In the genomic region with DNA sequence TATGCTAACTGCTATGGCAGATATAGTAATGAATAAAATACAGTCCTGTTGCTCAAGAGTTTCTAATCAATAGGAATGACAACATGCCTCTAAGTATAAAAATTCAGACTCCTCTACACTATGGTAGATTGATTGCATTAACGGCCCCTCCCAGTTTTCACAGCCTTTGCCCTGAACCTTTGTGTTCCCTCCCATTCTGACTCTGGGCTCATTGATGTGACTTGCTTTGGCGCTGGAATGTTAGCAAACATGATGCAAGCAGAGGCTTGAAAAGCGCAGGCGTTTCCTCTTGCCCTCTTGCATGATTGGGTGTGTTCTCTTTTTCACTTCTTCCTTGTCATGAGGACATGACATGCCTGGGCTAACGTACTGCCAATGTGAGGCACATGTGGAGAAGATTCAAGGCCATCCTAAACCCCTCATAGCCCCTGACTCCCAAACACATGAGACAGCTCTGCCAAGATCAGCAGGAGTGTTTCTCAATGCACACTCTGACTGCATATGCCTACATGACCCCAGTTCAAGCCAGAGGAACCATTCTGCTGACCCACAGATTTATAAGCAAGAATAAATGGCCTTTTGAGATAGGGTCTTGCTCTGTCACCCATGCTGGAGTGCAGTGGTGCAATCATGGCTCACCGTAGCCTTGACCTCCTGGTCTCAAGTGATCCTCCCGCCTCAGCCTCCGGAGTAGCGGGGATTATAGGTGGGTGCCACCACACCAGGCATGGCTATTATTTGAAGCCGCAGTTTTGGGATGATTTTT, we compare ENCODE assay signal across 10 cellular contexts. TPM values are rescaled to one million over a fixed set of nuclear protein-coding genes. Genes with fewer than 3 reads are reported as not detected.
A peak's percentile ranks its signal among the peaks of the same experiment; 100 is the strongest.
DNase-seq lines count a peak whose midpoint lies in the region; ATAC-seq, FAIRE-seq and TF ChIP-seq lines count a peak whose summit lies in the region.
"Had no signal": no experiment of that assay in that cellular context is flagged by ENCODE, and none has a peak within 500 bp of the region (broad histone marks: within the 10 kb centered on the region; RNA-seq: fewer than 3 reads in every experiment).

No MANE protein-coding gene starts in this region.

- peak overlapping the region; percentile 82 for H3K27ac Mint-ChIP-seq in dendritic cell treated with granulocyte-macrophage colony-stimulating factor and Interleukin-4, amounts not matched to agents 40 ng/mL and 50 ng/mL, for 4 days
- H3K27ac Mint-ChIP-seq in stimulated activated effector memory CD8-positive, alpha-beta T cell treated with anti-CD3 and anti-CD28 coated beads, Interleukin-12 subunit alpha, Interleukin-12 subunit beta, amount 100 ng/mL, for 72 hours, result no peak overlapping the region

- H3K36me3 ChIP-seq in mucosa of descending colon (ENCODE audit: low read depth), result no peaks in the 10 kb centered on the region

- H3K9me3 Mint-ChIP-seq in dendritic cell treated with granulocyte-macrophage colony-stimulating factor and Interleukin-4, amounts not matched to agents 40 ng/mL and 50 ng/mL, for 4 days, result no peaks in the 10 kb centered on the region
- no peaks in the 10 kb centered on the region for H3K9me3 Mint-ChIP-seq in stimulated activated effector memory CD8-positive, alpha-beta T cell treated with anti-CD3 and anti-CD28 coated beads, Interleukin-12 subunit alpha, Interleukin-12 subunit beta, amount 100 ng/mL, for 72 hours

- H3K4me1 ChIP-seq in mucosa of descending colon (ENCODE audit: low read depth), result peaks cover 27% of the 10 kb centered on the region

- peak; percentile 51 for FAIRE-seq in HTR-8/SVneo (lab: Jason Lieb, UNC)

- H3K9me3 ChIP-seq in mucosa of descending colon, result no peaks in the 10 kb centered on the region

- intact Hi-C loops in dendritic cell treated with granulocyte-macrophage colony-stimulating factor and Interleukin-4, amounts not matched to agents 40 ng/mL and 50 ng/mL, for 4 days (cut with micrococcal nuclease), result loop anchor here (5.0 kb wide), 2 partner anchors 131 to 156 kb away; no protein-coding TSS in a partner anchor
- intact Hi-C loops in mucosa of descending colon (cut with DNase I, micrococcal nuclease), result no loop called here

- ATAC-seq in mucosa of descending colon (peak; percentile 99), GM21529 (IDR thresholded peaks at IDR 0.05; ENCODE audit: unreplicated experiment) (no peak), HG03159 (IDR thresholded peaks at IDR 0.05; ENCODE audit: unreplicated experiment) (no peak)
- no peak for ATAC-seq in stimulated activated effector memory CD8-positive, alpha-beta T cell treated with anti-CD3 and anti-CD28 coated beads, Interleukin-12 subunit alpha, Interleukin-12 subunit beta, amount 100 ng/mL, for 72 hours

- H3K4me1 Mint-ChIP-seq in dendritic cell treated with granulocyte-macrophage colony-stimulating factor and Interleukin-4, amounts not matched to agents 40 ng/mL and 50 ng/mL, for 4 days (ENCODE audit: low read depth), result peaks cover 70% of the 10 kb centered on the region
- peaks cover 18% of the 10 kb centered on the region for H3K4me1 Mint-ChIP-seq in stimulated activated effector memory CD8-positive, alpha-beta T cell treated with anti-CD3 and anti-CD28 coated beads, Interleukin-12 subunit alpha, Interleukin-12 subunit beta, amount 100 ng/mL, for 72 hours

- DNase-seq in AG08395 (ENCODE audit: low spot score) (peak; percentile 45), HTR-8/SVneo (ENCODE audit: insufficient read length, low spot score) (no peak), mucosa of descending colon (peak; percentile 63 to 85 (median 68)), NCI-H187 (lab: John Stamatoyannopoulos, UW) (no peak)
- no peak for DNase-seq in stimulated activated effector memory CD8-positive, alpha-beta T cell treated with anti-CD3 and anti-CD28 coated beads, Interleukin-12 subunit alpha, Interleukin-12 subunit beta, amount 100 ng/mL, for 72 hours (ENCODE audit: low spot score in 2 of 2)
- DNase-seq: activated gamma-delta T cell, NCI-H446 treated with DMSO at 0.1 percent for 48 hours had no signal

- H3K36me3 Mint-ChIP-seq in dendritic cell treated with granulocyte-macrophage colony-stimulating factor and Interleukin-4, amounts not matched to agents 40 ng/mL and 50 ng/mL, for 4 days (ENCODE audit: low read depth), result no peaks in the 10 kb centered on the region
- no peaks in the 10 kb centered on the region for H3K36me3 Mint-ChIP-seq in stimulated activated effector memory CD8-positive, alpha-beta T cell treated with anti-CD3 and anti-CD28 coated beads, Interleukin-12 subunit alpha, Interleukin-12 subunit beta, amount 100 ng/mL, for 72 hours

- no peaks in the 10 kb centered on the region for H3K27me3 Mint-ChIP-seq in dendritic cell treated with granulocyte-macrophage colony-stimulating factor and Interleukin-4, amounts not matched to agents 40 ng/mL and 50 ng/mL, for 4 days

- H3K4me3 Mint-ChIP-seq in dendritic cell treated with granulocyte-macrophage colony-stimulating factor and Interleukin-4, amounts not matched to agents 40 ng/mL and 50 ng/mL, for 4 days, result no peak overlapping the region
- H3K4me3 Mint-ChIP-seq in stimulated activated effector memory CD8-positive, alpha-beta T cell treated with anti-CD3 and anti-CD28 coated beads, Interleukin-12 subunit alpha, Interleukin-12 subunit beta, amount 100 ng/mL, for 72 hours, result no peak overlapping the region

- TF ChIP-seq CTCF in mucosa of descending colon (IDR thresholded peaks at IDR 0.05), result no peak

- H3K4me3 ChIP-seq in mucosa of descending colon, result no peak overlapping the region

RNA-seq across cellular contexts. Expression of a gene that starts 49.7 kb away (rescaled TPM):
- 1 to 10 TPM in 2 of 3 donors, under 1 TPM in 1; 0.41 to 1.4 (median 1.3) TPM for total RNA-seq in mucosa of descending colon

Comparison
In these comparisons a context has a peak if more than half of its experiments do, and no peak if none do; other contexts are left out.
1. DNase-seq: peak in AG08395 (single experiment) and mucosa of descending colon (3 of 3); none in HTR-8/SVneo (single experiment), NCI-H187 (0 of 2) and stimulated activated effector memory CD8-positive, alpha-beta T cell treated with anti-CD3 and anti-CD28 coated beads, Interleukin-12 subunit alpha, Interleukin-12 subunit beta, amount 100 ng/mL, for 72 hours (0 of 2).